8 cellular contexts compared by ENCODE assay signal in the genomic region with DNA sequence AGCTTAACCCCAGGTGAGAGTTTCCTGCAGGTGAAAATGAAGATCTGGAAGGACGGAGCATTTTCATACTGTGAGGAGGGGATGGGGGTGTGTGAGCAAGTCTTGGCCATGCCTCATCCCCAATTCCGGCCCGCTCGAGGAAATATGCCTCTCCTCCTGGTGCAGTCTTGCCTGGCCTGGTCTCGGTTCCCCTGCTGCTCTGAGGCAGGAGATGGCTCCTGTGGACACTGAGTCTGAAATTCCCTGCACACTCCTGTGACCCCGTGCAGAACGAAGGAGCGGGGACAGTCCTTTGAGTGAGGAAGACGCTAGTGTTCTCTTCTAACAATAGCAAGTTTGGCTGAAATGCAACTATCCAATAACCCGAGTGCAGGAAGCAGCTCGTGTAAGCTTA.
A peak's percentile ranks its signal among the peaks of the same experiment; 100 is the strongest.
DNase-seq lines count a peak whose midpoint lies in the region; ATAC-seq and TF ChIP-seq lines count a peak whose summit lies in the region.

No MANE protein-coding gene starts in this region.

- no peaks in the 10 kb centered on the region for H3K9me3 ChIP-seq in RWPE2 (ENCODE audit: severe bottlenecking)

- H3K4me1 ChIP-seq in RWPE2 (ENCODE audit: insufficient read depth, poor library complexity, severe bottlenecking): no peaks in the 10 kb centered on the region

- DNase-seq in RWPE2 (ENCODE audit: low spot score): no peak
- no peak for DNase-seq in fibroblast of mammary gland (ENCODE audit: low read depth)
- DNase-seq in RKO (ENCODE audit: low spot score): no peak
- DNase-seq in stimulated activated CD4-positive, alpha-beta T cell treated with anti-CD3 and anti-CD28 coated beads, Interleukin-2, amount 100 ng/mL, for 24 hours: no peak
- DNase-seq in NCI-H510A treated with DMSO at 0.1 percent for 48 hours (lab: John Stamatoyannopoulos, UW): no peak

- no peaks in the 10 kb centered on the region for H3K36me3 ChIP-seq in RWPE2 (ENCODE audit: low read depth)

- no peaks in the 10 kb centered on the region for H3K27me3 ChIP-seq in RWPE2 (ENCODE audit: insufficient read depth, poor library complexity, severe bottlenecking)

- H3K27ac ChIP-seq in RWPE2 (ENCODE audit: poor library complexity, severe bottlenecking): no peak overlapping the region
- peak overlapping the region in 9 of 21 experiments; percentile 34 to 81 (median 55) for H3K27ac ChIP-seq in skin epidermis

- ATAC-seq in GM18505 (IDR thresholded peaks at IDR 0.05; ENCODE audit: unreplicated experiment) (peak; percentile 23), RWPE2 (ENCODE audit: low read depth) (peak; percentile 13; the same call in 1 of the 3 replicates), GM21717 (IDR thresholded peaks at IDR 0.05; ENCODE audit: unreplicated experiment) (no peak)

- H3K4me3 ChIP-seq in RWPE2 (ENCODE audit: severe bottlenecking) (no peak overlapping the region), fibroblast of mammary gland (ENCODE audit: control insufficient read depth, low read depth, low read length) (peak overlapping the region; percentile 46), skin epidermis (peak overlapping the region; percentile 51 to 74 (median 61))

- no peak for TF ChIP-seq CTCF in RWPE2 (IDR thresholded peaks at IDR 0.05; ENCODE audit: poor library complexity, severe bottlenecking)
- TF ChIP-seq CTCF in fibroblast of mammary gland (conservative IDR thresholded peaks at IDR 0.05; ENCODE audit: control insufficient read depth, insufficient read depth, low read depth, low read length): no peak

- no peak for TF ChIP-seq POLR2A in GM18505 (IDR thresholded peaks at IDR 0.05; ENCODE audit: borderline replicate concordance, extremely low read depth, insufficient read depth, insufficient read length)
